Comparison of ENCODE assay signal across 1 cellular context in genomic region chr4:121823505-121824170, GRCh38.
TF ChIP-seq lines count a peak whose summit lies in the region.

Gene CCNA2, minus strand, starts transcription at chr4:121823883. Its CDS starts 255 bp downstream, at chr4:121823628.

TF ChIP-seq in GM23338, 12 proteins besides CTCF, POLR2A, EP300 and RAD21:
- TF ChIP-seq REST (IDR thresholded peaks at IDR 0.05; ENCODE audit: unreplicated experiment) (no peak), ETS1 (IDR thresholded peaks at IDR 0.05) (peak; percentile 44; the same call in 1 of the 2 replicates), STAT1 (IDR thresholded peaks at IDR 0.05; ENCODE audit: unreplicated experiment) (no peak), CREB1 (CRISPR knock-in tag; IDR thresholded peaks at IDR 0.05; ENCODE audit: low read depth) (peak; percentile 98), ZNF462 (CRISPR knock-in tag; IDR thresholded peaks at IDR 0.05) (no peak), POLR2AphosphoS5 (IDR thresholded peaks at IDR 0.05; ENCODE audit: low read depth) (peak; percentile 98), JUNB (IDR thresholded peaks at IDR 0.05; ENCODE audit: unreplicated experiment) (no peak), EZH2 (IDR thresholded peaks at IDR 0.05; ENCODE audit: low read depth, unreplicated experiment) (no peak)
TF ChIP-seq in GM23338: peak in this region for 3.
